ENCODE assay signal across 34 cellular contexts in genomic region chr2:98781822-98782221, GRCh38.
"Had no signal": no experiment of that assay in that cellular context is flagged by ENCODE, and none has a peak within 500 bp of the region (broad histone marks: within the 10 kb centered on the region; RNA-seq: fewer than 3 reads in every experiment).

No MANE protein-coding gene starts in this region.

- H3K4me3 ChIP-seq: adrenal gland, ascending aorta, body of pancreas, breast epithelium, cardiac muscle cell had no signal

- H3K4me1 ChIP-seq: adrenal gland, ascending aorta, body of pancreas, breast epithelium had no signal

- FAIRE-seq: astrocyte, bronchial epithelial cell had no signal

- ATAC-seq: activated naive CD4-positive, alpha-beta T cell treated with anti-CD3 and anti-CD28 coated beads, Interleukin-2, amount 50 U/mL, for 72 hours; activated naive CD8-positive, alpha-beta T cell treated with anti-CD3 and anti-CD28 coated beads, Interleukin-2, amount 50 U/mL, for 24 hours; activated T-cell treated with anti-CD3 and anti-CD28 coated beads, Interleukin-2, amount 50 U/mL, for 4 hours; activated T-cell treated with anti-CD3 and anti-CD28 coated beads, Interleukin-2, amount 50 U/mL, for 72 hours; activated T-helper 17 cell treated with anti-CD3 and anti-CD28 coated beads, Interleukin-2, amount 50 U/mL, for 72 hours; body of pancreas had no signal

- H3K9me3 ChIP-seq: adrenal gland had no signal

- H3K27me3 ChIP-seq: adrenal gland, ascending aorta, body of pancreas, brain microvascular endothelial cell, breast epithelium, cardiac muscle cell had no signal

- H3K27ac ChIP-seq: adrenal gland, ascending aorta, body of pancreas, brain microvascular endothelial cell, breast epithelium, cardiac muscle cell had no signal

- DNase-seq: activated effector memory CD4-positive, alpha-beta T cell treated with anti-CD3 and anti-CD28 coated beads, Interleukin-2, amount 50 U/mL, for 16 hours; activated effector memory CD4-positive, alpha-beta T cell treated with Interleukin-2 at 50 U/mL for 16 hours; activated gamma-delta T cell; activated gamma-delta T cell treated with Interleukin-2 at 50 U/mL for 16 hours; activated naive CD4-positive, alpha-beta T cell; activated naive CD4-positive, alpha-beta T cell treated with anti-CD3 and anti-CD28 coated beads for 36 hours; activated naive CD4-positive, alpha-beta T cell treated with anti-CD3 and anti-CD28 coated beads, Interleukin-2, amount 10 ng/mL, durations not matched to agents 7 days and 5 days; activated naive CD4-positive, alpha-beta T cell treated with anti-CD3 and anti-CD28 coated beads, Interleukin-2, amount 50 U/mL, for 16 hours; activated naive CD4-positive, alpha-beta T cell treated with Interleukin-2 at 50 U/mL for 16 hours; activated naive CD8-positive, alpha-beta T cell treated with anti-CD3 and anti-CD28 coated beads for 36 hours; activated naive CD8-positive, alpha-beta T cell treated with anti-CD3 and anti-CD28 coated beads, Interleukin-2, amount 10 ng/mL, durations not matched to agents 7 days and 5 days; activated naive CD8-positive, alpha-beta T cell treated with anti-CD3 and anti-CD28 coated beads, Interleukin-2, amount 50 U/mL, for 24 hours; activated T-cell treated with anti-CD3 and anti-CD28 coated beads, Interleukin-2, amount 50 U/mL, for 1 hour; activated T-cell treated with anti-CD3 and anti-CD28 coated beads, Interleukin-2, amount 50 U/mL, for 24 hours; activated T-cell treated with anti-CD3 and anti-CD28 coated beads, Interleukin-2, amount 50 U/mL, for 4 hours; activated T-cell treated with anti-CD3 and anti-CD28 coated beads, Interleukin-2, amount 50 U/mL, for 48 hours; activated T-cell treated with anti-CD3 and anti-CD28 coated beads, Interleukin-2, amount 50 U/mL, for 72 hours; adrenal gland; amniotic stem cell; amygdala; anterior cingulate cortex; aorta; body of pancreas; brain microvascular endothelial cell; caudate nucleus; central memory CD4-positive, alpha-beta T cell; cerebellar nuclear complex had no signal

- H3K36me3 ChIP-seq: adrenal gland, ascending aorta, brain microvascular endothelial cell, breast epithelium, cardiac muscle cell had no signal
